In the genomic region with DNA sequence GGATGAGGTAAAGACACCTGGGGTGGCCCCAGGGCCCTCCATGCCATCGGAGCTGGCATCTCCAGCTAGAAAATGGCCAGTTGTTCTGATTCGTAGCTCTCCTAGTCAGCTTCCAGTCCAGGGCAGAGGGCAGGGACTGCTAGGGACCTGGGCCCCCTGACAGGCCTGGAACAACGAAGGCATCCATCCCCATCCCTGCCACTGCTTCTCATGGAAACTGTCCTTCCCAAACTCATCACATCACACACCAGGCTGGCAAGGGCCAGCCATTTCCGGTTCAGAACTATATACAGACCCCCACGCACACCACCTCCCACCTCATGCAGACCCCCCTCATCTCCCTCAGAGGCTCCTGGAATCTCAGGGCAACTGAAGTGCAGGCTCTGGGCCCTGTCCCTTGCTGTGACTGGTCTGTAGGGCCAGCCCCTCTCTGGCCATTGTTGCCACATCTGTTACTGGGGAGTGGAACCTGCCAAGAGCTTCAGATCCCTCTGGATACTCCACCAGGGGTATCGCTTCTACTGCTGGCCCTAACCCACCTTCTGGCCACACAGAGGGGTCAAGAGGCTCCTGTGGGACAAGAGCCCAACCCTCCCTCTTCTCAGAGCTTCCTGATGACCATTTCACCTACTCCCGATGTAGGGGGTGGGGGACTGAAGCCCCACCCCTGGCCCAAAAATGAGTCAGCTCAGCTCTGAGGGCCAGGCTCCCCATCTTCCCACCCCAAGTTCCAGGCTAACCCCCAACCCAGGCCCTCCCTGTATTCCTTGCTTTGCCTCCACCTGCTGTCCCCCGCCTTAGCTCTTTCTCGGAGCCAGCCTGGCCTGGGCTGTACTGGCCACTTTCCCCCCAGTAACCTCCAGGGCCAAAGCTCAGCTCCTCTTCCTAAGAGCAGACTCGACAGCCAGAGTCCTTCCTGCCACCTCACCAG, we compare ENCODE assay signal across 1 cellular context.
TF ChIP-seq lines count a peak whose summit lies in the region.

No MANE protein-coding gene starts in this region.

TF ChIP-seq in SK-N-SH, 30 proteins besides CTCF, POLR2A, EP300 and RAD21:
- TF ChIP-seq, protein P1, sequence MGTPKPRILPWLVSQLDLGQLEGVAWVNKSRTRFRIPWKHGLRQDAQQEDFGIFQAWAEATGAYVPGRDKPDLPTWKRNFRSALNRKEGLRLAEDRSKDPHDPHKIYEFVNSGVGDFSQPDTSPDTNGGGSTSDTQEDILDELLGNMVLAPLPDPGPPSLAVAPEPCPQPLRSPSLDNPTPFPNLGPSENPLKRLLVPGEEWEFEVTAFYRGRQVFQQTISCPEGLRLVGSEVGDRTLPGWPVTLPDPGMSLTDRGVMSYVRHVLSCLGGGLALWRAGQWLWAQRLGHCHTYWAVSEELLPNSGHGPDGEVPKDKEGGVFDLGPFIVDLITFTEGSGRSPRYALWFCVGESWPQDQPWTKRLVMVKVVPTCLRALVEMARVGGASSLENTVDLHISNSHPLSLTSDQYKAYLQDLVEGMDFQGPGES (IDR thresholded peaks at IDR 0.05; ENCODE audit: low read depth, low read length), result no peak
- no peak for TF ChIP-seq FOXJ3 (CRISPR knock-in tag; IDR thresholded peaks at IDR 0.05)
- TF ChIP-seq YY1 (IDR thresholded peaks at IDR 0.05; ENCODE audit: low read depth), result no peak
- TF ChIP-seq GATA2 (CRISPR knock-in tag; IDR thresholded peaks at IDR 0.05), result no peak
- TF ChIP-seq SIN3A (IDR thresholded peaks at IDR 0.05; ENCODE audit: borderline replicate concordance, low read depth, low read length), result no peak
- TF ChIP-seq, protein P2, sequence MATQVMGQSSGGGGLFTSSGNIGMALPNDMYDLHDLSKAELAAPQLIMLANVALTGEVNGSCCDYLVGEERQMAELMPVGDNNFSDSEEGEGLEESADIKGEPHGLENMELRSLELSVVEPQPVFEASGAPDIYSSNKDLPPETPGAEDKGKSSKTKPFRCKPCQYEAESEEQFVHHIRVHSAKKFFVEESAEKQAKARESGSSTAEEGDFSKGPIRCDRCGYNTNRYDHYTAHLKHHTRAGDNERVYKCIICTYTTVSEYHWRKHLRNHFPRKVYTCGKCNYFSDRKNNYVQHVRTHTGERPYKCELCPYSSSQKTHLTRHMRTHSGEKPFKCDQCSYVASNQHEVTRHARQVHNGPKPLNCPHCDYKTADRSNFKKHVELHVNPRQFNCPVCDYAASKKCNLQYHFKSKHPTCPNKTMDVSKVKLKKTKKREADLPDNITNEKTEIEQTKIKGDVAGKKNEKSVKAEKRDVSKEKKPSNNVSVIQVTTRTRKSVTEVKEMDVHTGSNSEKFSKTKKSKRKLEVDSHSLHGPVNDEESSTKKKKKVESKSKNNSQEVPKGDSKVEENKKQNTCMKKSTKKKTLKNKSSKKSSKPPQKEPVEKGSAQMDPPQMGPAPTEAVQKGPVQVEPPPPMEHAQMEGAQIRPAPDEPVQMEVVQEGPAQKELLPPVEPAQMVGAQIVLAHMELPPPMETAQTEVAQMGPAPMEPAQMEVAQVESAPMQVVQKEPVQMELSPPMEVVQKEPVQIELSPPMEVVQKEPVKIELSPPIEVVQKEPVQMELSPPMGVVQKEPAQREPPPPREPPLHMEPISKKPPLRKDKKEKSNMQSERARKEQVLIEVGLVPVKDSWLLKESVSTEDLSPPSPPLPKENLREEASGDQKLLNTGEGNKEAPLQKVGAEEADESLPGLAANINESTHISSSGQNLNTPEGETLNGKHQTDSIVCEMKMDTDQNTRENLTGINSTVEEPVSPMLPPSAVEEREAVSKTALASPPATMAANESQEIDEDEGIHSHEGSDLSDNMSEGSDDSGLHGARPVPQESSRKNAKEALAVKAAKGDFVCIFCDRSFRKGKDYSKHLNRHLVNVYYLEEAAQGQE (IDR thresholded peaks at IDR 0.05; ENCODE audit: low read depth, low read length), result no peak
- no peak for TF ChIP-seq SMC3 (IDR thresholded peaks at IDR 0.05; ENCODE audit: low read depth, low read length)
- TF ChIP-seq POLR2AphosphoS5 (IDR thresholded peaks at IDR 0.05; ENCODE audit: low read depth, low read length), result no peak
